Comparison of ENCODE assay signal across 29 cellular contexts in genomic region chr12:106671840-106672239, GRCh38.
A peak's percentile ranks its signal among the peaks of the same experiment; 100 is the strongest.
DNase-seq lines count a peak whose midpoint lies in the region; ATAC-seq and TF ChIP-seq lines count a peak whose summit lies in the region.
"Had no signal": no experiment of that assay in that cellular context is flagged by ENCODE, and none has a peak within 500 bp of the region (broad histone marks: within the 10 kb centered on the region; RNA-seq: fewer than 3 reads in every experiment).

No MANE protein-coding gene starts in this region.

- ATAC-seq in memory B cell (ENCODE audit: low read depth) = peak; percentile 46
- ATAC-seq: activated T-cell treated with anti-CD3 and anti-CD28 coated beads, Interleukin-2, amount 50 U/mL, for 72 hours; body of pancreas; SK-N-SH treated with all-trans-retinoic acid at 6 μM for 48 hours had no signal

- no peak overlapping the region for H3K9ac ChIP-seq in OCI-LY3 (ENCODE audit: low read length)

- intact Hi-C loops in uterus (cut with DNase I; ENCODE audit: low total_unique reads) = no loop called here

- no peaks in the 10 kb centered on the region for H3K36me3 Mint-ChIP-seq in memory B cell
- H3K36me3 Mint-ChIP-seq in type B pancreatic cell = no peaks in the 10 kb centered on the region
- H3K36me3 Mint-ChIP-seq: activated CD4-positive, alpha-beta memory T cell treated with anti-CD3 and anti-CD28 coated beads for 36 hours; CD4-positive, CD25-positive, alpha-beta regulatory T cell had no signal

- H3K4me1 ChIP-seq in OCI-LY3 (ENCODE audit: low read length) (peaks cover 15% of the 10 kb centered on the region), uterus (no peaks in the 10 kb centered on the region)
- H3K4me1 ChIP-seq: adrenal gland, body of pancreas, stomach, vagina had no signal

- no peaks in the 10 kb centered on the region for H3K36me3 ChIP-seq in OCI-LY3 (replicated peaks; ENCODE audit: low read depth, low read length)
- no peaks in the 10 kb centered on the region for H3K36me3 ChIP-seq in uterus
- H3K36me3 ChIP-seq: adrenal gland, right atrium auricular region, stomach, vagina had no signal

- H3K4me3 ChIP-seq in OCI-LY3 (ENCODE audit: low read length) = 0 out of 2 replicates have a peak overlapping the region, but pooled peaks have one; percentile 14
- H3K4me3 ChIP-seq in uterus = no peak overlapping the region
- H3K4me3 ChIP-seq: adrenal gland, body of pancreas, right atrium auricular region, stomach, vagina had no signal

- no peaks in the 10 kb centered on the region for H3K79me2 ChIP-seq in OCI-LY3 (ENCODE audit: low read length)

- DNase-seq in SKM-1 treated with dmso at 0.1 percent for 144 hours (lab: John Stamatoyannopoulos, UW; ENCODE audit: unreplicated experiment) (peak; percentile 8), SKM-1 (lab: John Stamatoyannopoulos, UW; ENCODE audit: unreplicated experiment) (no peak), memory B cell (ENCODE audit: low spot score in 2 of 2) (no peak), type B pancreatic cell (ENCODE audit: extremely low spot score, unreplicated experiment) (no peak), uterus (no peak), T1000 (lab: John Stamatoyannopoulos, UW) (no peak), NCI-H526 treated with DMSO at 0.1 percent for 48 hours (lab: John Stamatoyannopoulos, UW) (no peak)
- DNase-seq: activated CD4-positive, alpha-beta memory T cell treated with anti-CD3 and anti-CD28 coated beads for 36 hours; activated CD4-positive, alpha-beta T cell treated with anti-CD3 and anti-CD28 coated beads for 1 hour; activated naive CD4-positive, alpha-beta T cell treated with Interleukin-2 at 50 U/mL for 16 hours; activated T-cell treated with anti-CD3 and anti-CD28 coated beads, Interleukin-2, amount 50 U/mL, for 72 hours; adrenal gland; body of pancreas; CD4-positive, CD25-positive, alpha-beta regulatory T cell; DMS79 treated with DMSO at 0.1 percent for 48 hours; effector CD4-positive, alpha-beta T cell; GF-D8; hippocampal formation; NCI-H1417; NCI-H2081; NCI-H345; NCI-H748 treated with DMSO at 0.1 percent for 48 hours; posterior cingulate gyrus; stimulated activated CD4-positive, alpha-beta T cell treated with anti-CD3 and anti-CD28 coated beads, Interleukin-1b, Interleukin-23, amount 100 ng/mL, for 48 hours; stomach had no signal

- TF ChIP-seq POLR2A in uterus (IDR thresholded peaks at IDR 0.05) = no peak

- H3K27me3 ChIP-seq in OCI-LY3 (ENCODE audit: low read depth, low read length) = peaks cover 28% of the 10 kb centered on the region
- no peaks in the 10 kb centered on the region for H3K27me3 ChIP-seq in uterus
- H3K27me3 ChIP-seq: body of pancreas, right atrium auricular region, vagina had no signal

- H3K4me2 ChIP-seq in OCI-LY3 (ENCODE audit: low read length) = peak overlapping the region; percentile 27

- H3K27ac ChIP-seq in OCI-LY3 (ENCODE audit: low read length) (no peak overlapping the region), uterus (no peak overlapping the region)
- H3K27ac ChIP-seq: adrenal gland, body of pancreas, right atrium auricular region, stomach, vagina had no signal

- no peak overlapping the region for H3K4me3 Mint-ChIP-seq in memory B cell
- peak overlapping the region; percentile 22 for H3K4me3 Mint-ChIP-seq in type B pancreatic cell
- H3K4me3 Mint-ChIP-seq: activated CD4-positive, alpha-beta memory T cell treated with anti-CD3 and anti-CD28 coated beads for 36 hours; activated T-cell treated with anti-CD3 and anti-CD28 coated beads, Interleukin-2, amount 50 U/mL, for 72 hours; CD4-positive, CD25-positive, alpha-beta regulatory T cell had no signal

- H3K27ac Mint-ChIP-seq in memory B cell (no peak overlapping the region), type B pancreatic cell (no peak overlapping the region)
- H3K27ac Mint-ChIP-seq: activated CD4-positive, alpha-beta memory T cell treated with anti-CD3 and anti-CD28 coated beads for 36 hours; activated T-cell treated with anti-CD3 and anti-CD28 coated beads, Interleukin-2, amount 50 U/mL, for 72 hours; CD4-positive, CD25-positive, alpha-beta regulatory T cell had no signal

- no peaks in the 10 kb centered on the region for H3K9me3 Mint-ChIP-seq in memory B cell
- no peaks in the 10 kb centered on the region for H3K9me3 Mint-ChIP-seq in type B pancreatic cell
- H3K9me3 Mint-ChIP-seq: activated CD4-positive, alpha-beta memory T cell treated with anti-CD3 and anti-CD28 coated beads for 36 hours; activated T-cell treated with anti-CD3 and anti-CD28 coated beads, Interleukin-2, amount 50 U/mL, for 72 hours had no signal

- H2AFZ ChIP-seq in OCI-LY3 (ENCODE audit: low read depth, low read length) = no peak overlapping the region

- no peaks in the 10 kb centered on the region for H3K4me1 Mint-ChIP-seq in memory B cell
- peaks cover 23% of the 10 kb centered on the region for H3K4me1 Mint-ChIP-seq in type B pancreatic cell (ENCODE audit: unreplicated experiment)
- H3K4me1 Mint-ChIP-seq: CD4-positive, CD25-positive, alpha-beta regulatory T cell had no signal

- H3K27me3 Mint-ChIP-seq in memory B cell (peaks cover 34% of the 10 kb centered on the region), type B pancreatic cell (peaks cover 37% of the 10 kb centered on the region)

- H3K9me3 ChIP-seq in OCI-LY3 (ENCODE audit: insufficient read depth, low read length) = no peaks in the 10 kb centered on the region
- no peaks in the 10 kb centered on the region for H3K9me3 ChIP-seq in uterus
- H3K9me3 ChIP-seq: adrenal gland, body of pancreas, right atrium auricular region, stomach, vagina had no signal

- no peaks in the 10 kb centered on the region for H4K20me1 ChIP-seq in OCI-LY3 (ENCODE audit: insufficient read depth, low read length)

- TF ChIP-seq CTCF in OCI-LY3 (IDR thresholded peaks at IDR 0.05; ENCODE audit: low read depth, low read length) (no peak), type B pancreatic cell (conservative IDR thresholded peaks at IDR 0.05) (no peak), uterus (IDR thresholded peaks at IDR 0.05) (no peak)
